Comparison of ENCODE assay signal across 21 cellular contexts in genomic region chr12:124087251-124088141, GRCh38.
DNase-seq lines count a peak whose midpoint lies in the region; ATAC-seq and TF ChIP-seq lines count a peak whose summit lies in the region.
"Had no signal": no experiment of that assay in that cellular context is flagged by ENCODE, and none has a peak within 500 bp of the region (broad histone marks: within the 10 kb centered on the region; RNA-seq: fewer than 3 reads in every experiment).

No MANE protein-coding gene starts in this region.

- TF ChIP-seq CTCF in VCaP (conservative IDR thresholded peaks at IDR 0.05) = no peak
- TF ChIP-seq CTCF in type B pancreatic cell (conservative IDR thresholded peaks at IDR 0.05) = no peak

- peak overlapping the region; percentile 83 for H3K27ac ChIP-seq in VCaP
- H3K27ac ChIP-seq: RWPE1 had no signal

- H3K27me3 Mint-ChIP-seq in type B pancreatic cell = no peaks in the 10 kb centered on the region

- H3K4me3 Mint-ChIP-seq in type B pancreatic cell = peak overlapping the region; percentile 2
- H3K4me3 Mint-ChIP-seq: CD8-positive, alpha-beta T cell had no signal

- DNase-seq in NCI-H2171 treated with DMSO at 0.1 percent for 48 hours (lab: John Stamatoyannopoulos, UW) = peak; percentile 17
- DNase-seq in NCI-H2171 (lab: John Stamatoyannopoulos, UW) = no peak
- DNase-seq in left kidney (ENCODE audit: low read depth, low spot score) = peak; percentile 71
- no peak for DNase-seq in type B pancreatic cell (ENCODE audit: extremely low spot score, unreplicated experiment)
- DNase-seq in NCI-H774 (lab: John Stamatoyannopoulos, UW) = no peak
- no peak for DNase-seq in NCI-H2227 treated with DMSO at 0.1 percent for 48 hours (lab: John Stamatoyannopoulos, UW)
- DNase-seq: 8988T; CD8-positive, alpha-beta T cell; DND-41; GDM1; Karpas-422; MG63; NCI-H1092; NCI-H1694 treated with DMSO at 0.1 percent for 48 hours; NCI-H446 treated with DMSO at 0.1 percent for 48 hours; NCI-H748 treated with DMSO at 0.1 percent for 48 hours; PC-3 had no signal

- no peaks in the 10 kb centered on the region for H3K36me3 Mint-ChIP-seq in type B pancreatic cell
- H3K36me3 Mint-ChIP-seq: CD8-positive, alpha-beta T cell had no signal

- no peak for ATAC-seq in activated CD4-positive, CD25-positive, alpha-beta regulatory T cell treated with anti-CD3 and anti-CD28 coated beads, Interleukin-2, amount 50 U/mL, for 24 hours
- ATAC-seq: CD8-positive, alpha-beta T cell; HCT116; PC-3 had no signal

- no peaks in the 10 kb centered on the region for H3K9me3 Mint-ChIP-seq in type B pancreatic cell
- H3K9me3 Mint-ChIP-seq: CD8-positive, alpha-beta T cell had no signal

- peaks cover 27% of the 10 kb centered on the region for H3K4me1 Mint-ChIP-seq in type B pancreatic cell (ENCODE audit: unreplicated experiment)

- H3K27ac Mint-ChIP-seq in type B pancreatic cell = no peak overlapping the region
- H3K27ac Mint-ChIP-seq: CD8-positive, alpha-beta T cell had no signal

Comparison
In these comparisons a context has a peak if more than half of its experiments do, and no peak if none do; other contexts are left out.
1. DNase-seq: peak in NCI-H2171 treated with DMSO at 0.1 percent for 48 hours (single experiment) and left kidney (single experiment); none in NCI-H2171 (single experiment), type B pancreatic cell (single experiment), NCI-H774 (single experiment) and NCI-H2227 treated with DMSO at 0.1 percent for 48 hours (single experiment).